ENCODE assay signal across 8 cellular contexts in genomic region chr15:74460903-74461846, GRCh38. TPM values are rescaled to one million over a fixed set of nuclear protein-coding genes. Genes with fewer than 3 reads are reported as not detected.
DNase-seq lines count a peak whose midpoint lies in the region; ATAC-seq and TF ChIP-seq lines count a peak whose summit lies in the region.

A gene with protein sequence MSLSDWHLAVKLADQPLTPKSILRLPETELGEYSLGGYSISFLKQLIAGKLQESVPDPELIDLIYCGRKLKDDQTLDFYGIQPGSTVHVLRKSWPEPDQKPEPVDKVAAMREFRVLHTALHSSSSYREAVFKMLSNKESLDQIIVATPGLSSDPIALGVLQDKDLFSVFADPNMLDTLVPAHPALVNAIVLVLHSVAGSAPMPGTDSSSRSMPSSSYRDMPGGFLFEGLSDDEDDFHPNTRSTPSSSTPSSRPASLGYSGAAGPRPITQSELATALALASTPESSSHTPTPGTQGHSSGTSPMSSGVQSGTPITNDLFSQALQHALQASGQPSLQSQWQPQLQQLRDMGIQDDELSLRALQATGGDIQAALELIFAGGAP (minus strand): TSS chr15:74461160. CDS start chr15:74458867, 2,293 bp downstream.

- no peaks in the 10 kb centered on the region for H3K27me3 ChIP-seq in lung (ENCODE audit: control insufficient read depth, insufficient read depth)

- H3K4me1 ChIP-seq in lung (ENCODE audit: control insufficient read depth in 2 of 2, insufficient read depth in 2 of 2, low read length in 2 of 2), result peaks cover 2 to 9% of the 10 kb centered on the region in 2 donors

- H3K36me3 ChIP-seq in lung (ENCODE audit: control insufficient read depth in 2 of 2, insufficient read depth in 2 of 2, low read length in 2 of 2), result peaks cover 3 to 7% of the 10 kb centered on the region in 2 donors

- peak; percentile 87 for ATAC-seq in GM19463 (IDR thresholded peaks at IDR 0.05; ENCODE audit: unreplicated experiment)
- peak; percentile 99 for ATAC-seq in lung (ENCODE audit: insufficient read depth, low FRiP score)

- WGBS in lung, 2 donors, result 0% methylated on average over 53 of the region's 53 CpGs

- peak; percentile 4 for TF ChIP-seq CTCF in lung (IDR thresholded peaks at IDR 0.05; ENCODE audit: control extremely low read depth, extremely low read depth)

- H3K9me3 ChIP-seq in lung (ENCODE audit: control insufficient read depth in 2 of 2, insufficient read depth in 1 of 2, low read length in 1 of 2), result no peaks in the 10 kb centered on the region

- H3K27ac ChIP-seq in lung (ENCODE audit: low read depth in 1 of 2, low read length in 1 of 2), result peak within 1 kb of the TSS; percentile 89 to 92

- H3K4me3 ChIP-seq in lung, result peak within 1 kb of the TSS; percentile 70

- DNase-seq in CMK (ENCODE audit: low read depth) (peak; percentile 94), HS-27A (ENCODE audit: low read depth) (peak; percentile 98), NK-92 (lab: John Stamatoyannopoulos, UW; ENCODE audit: unreplicated experiment) (peak; percentile 79), lung (ENCODE audit: low spot score) (peak; percentile 99)
- DNase-seq in activated CD8-positive, alpha-beta memory T cell treated with anti-CD3 and anti-CD28 coated beads for 1 hour (ENCODE audit: extremely low read depth in 1 of 2, low read depth in 1 of 2), result peak; percentile 88 to 96
- peak; percentile 96 for DNase-seq in effector CD4-positive, alpha-beta T cell
- DNase-seq in stimulated activated CD4-positive, alpha-beta T cell treated with anti-CD3 and anti-CD28 coated beads, TNF-alpha, amount 100 ng/mL, for 4 hours (ENCODE audit: low read depth in 3 of 3), result peak; percentile 92

RNA-seq across cellular contexts. Expression of the gene that starts here (rescaled TPM):
- total RNA-seq in lung, result 10 to 100 TPM; 38.1 to 48.0 TPM
- 10 to 100 TPM; 31.8 to 42.6 TPM for polyA plus RNA-seq in lung

Comparison
In these comparisons a context has a peak if more than half of its experiments do, and no peak if none do; other contexts are left out.
1. Peak in every context shown above with its lines: DNase-seq, ATAC-seq, H3K4me3 ChIP-seq and H3K27ac ChIP-seq.